9 cellular contexts compared by ENCODE assay signal in the genomic region with DNA sequence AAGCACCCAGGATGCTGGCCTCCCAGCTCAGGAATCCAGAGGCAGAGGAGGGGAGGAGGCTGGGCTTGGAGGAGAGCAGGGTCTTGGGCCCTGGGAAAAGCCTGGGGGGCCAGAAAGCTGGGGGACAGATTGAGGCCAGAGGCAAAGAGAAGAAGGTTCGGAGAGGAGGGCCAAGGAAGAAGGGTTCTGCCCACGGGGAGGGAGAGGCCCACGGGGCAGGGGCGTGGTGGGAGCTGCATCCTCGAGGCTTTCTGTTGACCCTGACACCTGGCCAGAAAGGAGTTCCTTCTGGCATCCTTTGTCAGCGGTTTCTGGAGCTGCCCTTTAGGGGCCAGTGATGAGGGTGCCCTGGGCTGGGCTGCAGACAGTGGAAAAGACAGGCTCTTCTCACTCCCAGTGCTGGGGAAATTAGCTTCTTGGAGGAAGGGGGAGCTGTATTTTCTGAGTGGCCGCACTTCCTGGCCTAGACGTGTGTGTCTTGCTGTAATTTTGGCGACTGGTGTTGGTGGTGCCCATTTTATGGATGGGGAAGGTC.
DNase-seq lines count a peak whose midpoint lies in the region; ATAC-seq and TF ChIP-seq lines count a peak whose summit lies in the region.
"Had no signal": no experiment of that assay in that cellular context is flagged by ENCODE, and none has a peak within 500 bp of the region (broad histone marks: within the 10 kb centered on the region; RNA-seq: fewer than 3 reads in every experiment).

No MANE protein-coding gene starts in this region.

- H3K27me3 Mint-ChIP-seq in MCF 10A (ENCODE audit: insufficient read depth, unreplicated experiment) (no peaks in the 10 kb centered on the region), naive B cell (no peaks in the 10 kb centered on the region)

- H3K36me3 ChIP-seq in heart left ventricle (no peaks in the 10 kb centered on the region), upper lobe of right lung (no peaks in the 10 kb centered on the region)

- POLR2A ChIA-PET in MCF 10A (lab: Yijun Ruan, JAX): interaction anchor here (0.7 to 7.4 kb wide), 8 partner anchors 10 to 163 kb away, joined by 3 to 167 read pairs (median 4); no protein-coding TSS in a partner anchor

- no peak overlapping the region for H3K4me3 Mint-ChIP-seq in MCF 10A (ENCODE audit: unreplicated experiment)
- peak overlapping the region; percentile 97 to 100 (median 98) for H3K4me3 Mint-ChIP-seq in naive B cell

- H3K4me1 ChIP-seq in heart left ventricle (peaks cover 7 to 98% (median 80%) of the 10 kb centered on the region in 12 donors), upper lobe of right lung (peaks cover 87% of the 10 kb centered on the region)

- 39 to 52% (median 50%) methylated on average over 8 to 9 of the region's 9 CpGs for WGBS in heart left ventricle, 4 donors

- H3K36me3 Mint-ChIP-seq in MCF 10A (ENCODE audit: insufficient read depth, unreplicated experiment) (peaks cover 56% of the 10 kb centered on the region), naive B cell (peaks cover 0 to 6% of the 10 kb centered on the region in 2 donors)

- H3K27me3 ChIP-seq in heart left ventricle (no peaks in the 10 kb centered on the region), upper lobe of right lung (no peaks in the 10 kb centered on the region)

- H3K4me1 Mint-ChIP-seq in MCF 10A (ENCODE audit: insufficient read depth, unreplicated experiment): peaks cover 44% of the 10 kb centered on the region
- H3K4me1 Mint-ChIP-seq in naive B cell: peaks cover 72 to 86% (median 76%) of the 10 kb centered on the region in 3 donors

- H3K27ac Mint-ChIP-seq in MCF 10A (ENCODE audit: low read depth, unreplicated experiment): peak overlapping the region; percentile 67
- H3K27ac Mint-ChIP-seq in naive B cell: peak overlapping the region; percentile 93 to 99 (median 96)

- DNase-seq in heart left ventricle (peak in 1 of 5 donors; percentile 26), Right ventricle myocardium inferior (ENCODE audit: missing footprints) (no peak), MCF 10A (ENCODE audit: unreplicated experiment) (no peak), naive B cell (no peak), upper lobe of right lung (no peak), amniotic stem cell (lab: John Stamatoyannopoulos, UW) (no peak)
- DNase-seq in NK-92 treated with Interleukin-12 subunit alpha and Interleukin-12 subunit beta, amount 100 ng/mL, for 24 hours (lab: John Stamatoyannopoulos, UW): no peak

- H3K9me3 Mint-ChIP-seq in MCF 10A (ENCODE audit: unreplicated experiment) (no peaks in the 10 kb centered on the region), naive B cell (no peaks in the 10 kb centered on the region)

- H3K4me3 ChIP-seq in heart left ventricle: peak overlapping the region in 3 of 12 donors; percentile 62 to 77 (median 75)
- peak overlapping the region; percentile 65 for H3K4me3 ChIP-seq in upper lobe of right lung

- H3K27ac ChIP-seq in heart left ventricle: peak overlapping the region in 11 of 12 donors; percentile 35 to 92 (median 82)
- peak overlapping the region; percentile 82 for H3K27ac ChIP-seq in upper lobe of right lung
- H3K27ac ChIP-seq: SK-N-MC had no signal

- TF ChIP-seq CTCF in heart left ventricle (IDR thresholded peaks at IDR 0.05) (no peak), MCF 10A (IDR thresholded peaks at IDR 0.05; ENCODE audit: unreplicated experiment) (no peak), upper lobe of right lung (IDR thresholded peaks at IDR 0.05) (no peak)

- intact Hi-C loops in heart left ventricle (cut with DNase I): no loop called here
- intact Hi-C loops in Right ventricle myocardium inferior (cut with DNase I): no loop called here
- intact Hi-C loops in MCF 10A (cut with micrococcal nuclease): no loop called here
- intact Hi-C loops in upper lobe of right lung (cut with DNase I): no loop called here

- ATAC-seq in heart left ventricle (no peak), Right ventricle myocardium inferior (no peak), naive B cell (ENCODE audit: low read depth in 2 of 2) (no peak), upper lobe of right lung (no peak)
- ATAC-seq in activated CD4-positive, CD25-positive, alpha-beta regulatory T cell treated with anti-CD3 and anti-CD28 coated beads, Interleukin-2, amount 50 U/mL, for 24 hours: no peak

- CTCF ChIA-PET in MCF 10A (lab: Yijun Ruan, JAX): interaction anchor here (0.6 to 6.1 kb wide), 3 partner anchors 20 to 365 kb away, joined by 3 to 45 read pairs (median 4); no protein-coding TSS in a partner anchor

- no TSS peak for BruUV-seq in MCF 10A (replicated peaks; lab: Mats Ljungman, UMichigan)

- no peaks in the 10 kb centered on the region for H3K9me3 ChIP-seq in heart left ventricle
- no peaks in the 10 kb centered on the region for H3K9me3 ChIP-seq in upper lobe of right lung

- TF ChIP-seq POLR2A in heart left ventricle (IDR thresholded peaks at IDR 0.05): no peak
